In genomic region chr12:68431786-68432185, GRCh38 we compare ENCODE assay signal across 1 cellular context.
TF ChIP-seq lines count a peak whose summit lies in the region.

No MANE protein-coding gene starts in this region.

TF ChIP-seq in SK-N-SH treated with all-trans-retinoic acid at 6 μM for 48 hours, 23 proteins besides CTCF, POLR2A, EP300 and RAD21 (continued from another document):
- TF ChIP-seq, protein P1, sequence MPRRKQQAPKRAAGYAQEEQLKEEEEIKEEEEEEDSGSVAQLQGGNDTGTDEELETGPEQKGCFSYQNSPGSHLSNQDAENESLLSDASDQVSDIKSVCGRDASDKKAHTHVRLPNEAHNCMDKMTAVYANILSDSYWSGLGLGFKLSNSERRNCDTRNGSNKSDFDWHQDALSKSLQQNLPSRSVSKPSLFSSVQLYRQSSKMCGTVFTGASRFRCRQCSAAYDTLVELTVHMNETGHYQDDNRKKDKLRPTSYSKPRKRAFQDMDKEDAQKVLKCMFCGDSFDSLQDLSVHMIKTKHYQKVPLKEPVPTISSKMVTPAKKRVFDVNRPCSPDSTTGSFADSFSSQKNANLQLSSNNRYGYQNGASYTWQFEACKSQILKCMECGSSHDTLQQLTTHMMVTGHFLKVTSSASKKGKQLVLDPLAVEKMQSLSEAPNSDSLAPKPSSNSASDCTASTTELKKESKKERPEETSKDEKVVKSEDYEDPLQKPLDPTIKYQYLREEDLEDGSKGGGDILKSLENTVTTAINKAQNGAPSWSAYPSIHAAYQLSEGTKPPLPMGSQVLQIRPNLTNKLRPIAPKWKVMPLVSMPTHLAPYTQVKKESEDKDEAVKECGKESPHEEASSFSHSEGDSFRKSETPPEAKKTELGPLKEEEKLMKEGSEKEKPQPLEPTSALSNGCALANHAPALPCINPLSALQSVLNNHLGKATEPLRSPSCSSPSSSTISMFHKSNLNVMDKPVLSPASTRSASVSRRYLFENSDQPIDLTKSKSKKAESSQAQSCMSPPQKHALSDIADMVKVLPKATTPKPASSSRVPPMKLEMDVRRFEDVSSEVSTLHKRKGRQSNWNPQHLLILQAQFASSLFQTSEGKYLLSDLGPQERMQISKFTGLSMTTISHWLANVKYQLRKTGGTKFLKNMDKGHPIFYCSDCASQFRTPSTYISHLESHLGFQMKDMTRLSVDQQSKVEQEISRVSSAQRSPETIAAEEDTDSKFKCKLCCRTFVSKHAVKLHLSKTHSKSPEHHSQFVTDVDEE (CRISPR knock-in tag; IDR thresholded peaks at IDR 0.05): no peak
- TF ChIP-seq POU6F1 (CRISPR knock-in tag; IDR thresholded peaks at IDR 0.05; ENCODE audit: borderline replicate concordance, low read depth): no peak
- TF ChIP-seq OSR1 (CRISPR knock-in tag; IDR thresholded peaks at IDR 0.05): no peak
TF ChIP-seq in SK-N-SH treated with all-trans-retinoic acid at 6 μM for 48 hours: peak in this region for 0.
